20 cellular contexts compared by ENCODE assay signal in genomic region chr12:59115526-59115925, GRCh38.
DNase-seq lines count a peak whose midpoint lies in the region; ATAC-seq and TF ChIP-seq lines count a peak whose summit lies in the region.
"Had no signal": no experiment of that assay in that cellular context is flagged by ENCODE, and none has a peak within 500 bp of the region (broad histone marks: within the 10 kb centered on the region; RNA-seq: fewer than 3 reads in every experiment).

No MANE protein-coding gene starts in this region.

- no peak overlapping the region for H2AK5ac ChIP-seq in mesenchymal stem cell (ENCODE audit: low read length, severe bottlenecking)

- 99% methylated on average over 3 of the region's 4 CpGs for WGBS in mesenchymal stem cell

- H3K4me2 ChIP-seq in Loucy (ENCODE audit: low read depth, low read length, poor library complexity, severe bottlenecking): no peak overlapping the region
- no peak overlapping the region for H3K4me2 ChIP-seq in mesenchymal stem cell (ENCODE audit: low read length, poor library complexity, severe bottlenecking)

- no peak overlapping the region for H2BK120ac ChIP-seq in mesenchymal stem cell (ENCODE audit: low read depth, low read length)

- H2BK5ac ChIP-seq in mesenchymal stem cell (ENCODE audit: low read depth, low read length, poor library complexity, severe bottlenecking): no peak overlapping the region

- H3K79me2 ChIP-seq in Loucy (ENCODE audit: insufficient read depth, low read length): no peaks in the 10 kb centered on the region

- H3K9ac ChIP-seq in Loucy (ENCODE audit: low read depth, low read length, poor library complexity, severe bottlenecking) (no peak overlapping the region), mesenchymal stem cell (ENCODE audit: low read length) (peak overlapping the region; percentile 56)

- no peak overlapping the region for H2BK15ac ChIP-seq in mesenchymal stem cell (ENCODE audit: low read depth, poor library complexity, severe bottlenecking)

- H3K9me3 ChIP-seq in Loucy (ENCODE audit: insufficient read depth, low read depth, low read length) (no peaks in the 10 kb centered on the region), mesenchymal stem cell (ENCODE audit: control insufficient read depth, low read length) (no peaks in the 10 kb centered on the region)
- H3K9me3 ChIP-seq: adrenal gland, stomach, transverse colon had no signal

- no peak overlapping the region for H3K4me3 ChIP-seq in Loucy (ENCODE audit: low read length, poor library complexity, severe bottlenecking)
- peak overlapping the region in 1 of 2 experiments; percentile 48 for H3K4me3 ChIP-seq in mesenchymal stem cell (ENCODE audit: insufficient read depth in 1 of 2, low read depth in 1 of 2, low read length in 2 of 2)
- H3K4me3 ChIP-seq: adrenal gland, cardiac muscle cell, stomach, transverse colon had no signal

- H3K27ac ChIP-seq in mesenchymal stem cell (ENCODE audit: low read length, poor library complexity, severe bottlenecking): no peak overlapping the region
- H3K27ac ChIP-seq: adrenal gland, C4-2B, cardiac muscle cell, stomach, transverse colon had no signal

- peak overlapping the region; percentile 46; the same call in 1 of the 2 replicates for H2AFZ ChIP-seq in Loucy (ENCODE audit: low read length)
- H2AFZ ChIP-seq in mesenchymal stem cell (ENCODE audit: low read depth, low read length): no peak overlapping the region

- H4K91ac ChIP-seq in mesenchymal stem cell (ENCODE audit: low read length): no peak overlapping the region

- H3K36me3 ChIP-seq in Loucy (ENCODE audit: insufficient read depth, low read length): no peaks in the 10 kb centered on the region
- H3K36me3 ChIP-seq in mesenchymal stem cell (ENCODE audit: control insufficient read depth in 1 of 2, insufficient read depth in 2 of 2, low read depth in 1 of 2, low read length in 2 of 2): no peaks in the 10 kb centered on the region
- H3K36me3 ChIP-seq: adrenal gland, cardiac muscle cell, stomach, transverse colon had no signal

- no peak for TF ChIP-seq CTCF in AG09319 (IDR thresholded peaks at IDR 0.05; ENCODE audit: low read depth, low read length)
- no peak for TF ChIP-seq CTCF in Loucy (conservative IDR thresholded peaks at IDR 0.05; ENCODE audit: low read length)

- no peak overlapping the region for H3K18ac ChIP-seq in mesenchymal stem cell (ENCODE audit: low read depth in 1 of 2, low read length in 2 of 2)

- ATAC-seq in left colon (no peak), sciatic nerve (no peak)

- no peak overlapping the region for H4K8ac ChIP-seq in mesenchymal stem cell (ENCODE audit: low read length)

- H2BK12ac ChIP-seq in mesenchymal stem cell (ENCODE audit: low read length in 2 of 2): no peak overlapping the region

- no peak overlapping the region for H3K14ac ChIP-seq in mesenchymal stem cell (ENCODE audit: low read length in 2 of 2)

- H3K4ac ChIP-seq in mesenchymal stem cell (ENCODE audit: low read depth in 1 of 2, low read length in 2 of 2): no peak overlapping the region

- H3K23ac ChIP-seq in mesenchymal stem cell (ENCODE audit: low read length in 2 of 2): no peak overlapping the region

- H3K27me3 ChIP-seq in Loucy (ENCODE audit: insufficient read depth, low read length, poor library complexity, severe bottlenecking): no peaks in the 10 kb centered on the region
- no peaks in the 10 kb centered on the region for H3K27me3 ChIP-seq in mesenchymal stem cell (ENCODE audit: control insufficient read depth in 1 of 2, insufficient read depth in 1 of 2, low read length in 2 of 2)
- H3K27me3 ChIP-seq: adrenal gland, cardiac muscle cell, stomach, transverse colon had no signal

- intact Hi-C loops in left colon (cut with DNase I, micrococcal nuclease) (no loop called here), sciatic nerve (cut with DNase I) (no loop called here)

- no peaks in the 10 kb centered on the region for H3K9me2 ChIP-seq in Loucy (replicated peaks; ENCODE audit: low read depth, low read length)

- DNase-seq in AG09319 (ENCODE audit: extremely low read depth, low read depth): peak; percentile 56
- peak; percentile 7 for DNase-seq in dermis blood vessel endothelial cell
- no peak for DNase-seq in mesenchymal stem cell
- DNase-seq in NCI-H1417 treated with DMSO at 0.1 percent for 48 hours (lab: John Stamatoyannopoulos, UW): no peak
- no peak for DNase-seq in activated T-cell treated with anti-CD3 and anti-CD28 coated beads for 4 hours
- DNase-seq in left colon: no peak
- DNase-seq in sciatic nerve (ENCODE audit: low spot score): no peak
- DNase-seq: activated CD4-positive, alpha-beta memory T cell treated with anti-CD3 and anti-CD28 coated beads, Interleukin-2, amount 10 ng/mL, durations not matched to agents 7 days and 5 days; activated CD4-positive, CD25-positive, alpha-beta regulatory T cell; activated effector memory CD4-positive, alpha-beta T cell treated with anti-CD3 and anti-CD28 coated beads, Interleukin-2, amount 50 U/mL, for 16 hours; adrenal gland; HCEC 1CT; NCI-H1694; NCI-H748 treated with DMSO at 0.1 percent for 48 hours; stomach; T1000; transverse colon had no signal

- H3K79me1 ChIP-seq in mesenchymal stem cell (replicated peaks; ENCODE audit: low read length, poor library complexity, severe bottlenecking): no peaks in the 10 kb centered on the region

- H4K20me1 ChIP-seq in Loucy (ENCODE audit: insufficient read depth, low read length, poor library complexity, severe bottlenecking): no peaks in the 10 kb centered on the region

- H3K4me1 ChIP-seq in Loucy (ENCODE audit: insufficient read depth, low read length, poor library complexity, severe bottlenecking) (no peaks in the 10 kb centered on the region), mesenchymal stem cell (ENCODE audit: control insufficient read depth, insufficient read depth, low read depth, low read length) (peaks cover 4% of the 10 kb centered on the region)
- H3K4me1 ChIP-seq: adrenal gland had no signal

- H3F3A ChIP-seq in Loucy (ENCODE audit: low read depth): no peaks in the 10 kb centered on the region

Comparison
In these comparisons a context has a peak if more than half of its experiments do, and no peak if none do; other contexts are left out.
1. DNase-seq: peak in AG09319 (single experiment) and dermis blood vessel endothelial cell (single experiment); none in mesenchymal stem cell (single experiment), NCI-H1417 treated with DMSO at 0.1 percent for 48 hours (single experiment), activated T-cell treated with anti-CD3 and anti-CD28 coated beads for 4 hours (single experiment), left colon (0 of 2) and sciatic nerve (single experiment).